In the genomic region with DNA sequence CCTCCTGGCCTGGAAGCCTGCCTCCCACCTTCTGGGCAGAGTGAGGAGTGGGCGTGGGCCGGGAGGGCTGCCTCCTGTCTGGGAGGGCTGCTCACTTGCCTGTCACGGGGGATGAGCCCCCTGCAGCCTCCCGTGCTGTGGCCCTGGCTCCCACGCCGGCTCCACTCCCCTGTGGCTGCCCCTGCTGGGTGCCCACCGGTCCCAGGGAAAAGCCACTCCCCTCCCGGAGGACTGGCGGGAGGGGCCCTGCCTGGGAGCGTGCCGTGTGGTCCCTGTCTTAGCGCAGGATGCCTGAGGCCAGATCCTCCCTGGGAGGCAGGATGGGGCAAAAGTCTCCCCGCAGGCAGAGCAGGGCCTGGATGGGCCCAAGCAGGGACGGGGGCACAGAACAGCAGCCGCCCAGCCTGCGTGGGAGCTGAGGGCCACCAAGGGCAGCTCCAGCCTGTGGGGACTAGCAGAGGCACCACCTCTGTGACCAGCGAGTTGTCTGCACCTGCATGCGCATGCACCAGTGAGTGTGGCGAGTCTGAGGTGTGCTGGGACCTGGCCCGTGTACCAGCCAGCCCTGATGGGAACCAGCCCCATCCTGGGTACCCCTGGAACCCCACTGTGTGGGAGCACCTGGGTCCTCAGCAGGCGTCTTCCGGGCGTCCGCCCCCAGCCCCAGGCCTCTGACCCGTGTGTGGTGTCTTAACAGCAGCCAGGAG, we compare ENCODE assay signal across 1 cellular context.
TF ChIP-seq lines count a peak whose summit lies in the region.

No MANE protein-coding gene starts in this region.

TF ChIP-seq in HEK293, 187 proteins besides CTCF, POLR2A, EP300 and RAD21 (continued from another document):
- TF ChIP-seq EGR2 (tag by site-specific recombination; IDR thresholded peaks at IDR 0.05; ENCODE audit: low read depth) (peak; percentile 67), ZFHX2 (tag by site-specific recombination; conservative IDR thresholded peaks at IDR 0.05) (peak; percentile 68), ZNF175 (tag by site-specific recombination; IDR thresholded peaks at IDR 0.05) (no peak), ZNF664 (tag by site-specific recombination; IDR thresholded peaks at IDR 0.05) (no peak)
TF ChIP-seq in HEK293: peak in this region for 5.
